8 cellular contexts compared by ENCODE assay signal in genomic region chr12:46459881-46460545, GRCh38.
A peak's percentile ranks its signal among the peaks of the same experiment; 100 is the strongest.
DNase-seq lines count a peak whose midpoint lies in the region; ATAC-seq lines count a peak whose summit lies in the region.

No MANE protein-coding gene starts in this region.

- DNase-seq in SIG-M5 treated with dmso at 0.1 percent for 504 hours (lab: John Stamatoyannopoulos, UW; ENCODE audit: unreplicated experiment) = peak; percentile 82
- no peak for DNase-seq in SIG-M5 (lab: John Stamatoyannopoulos, UW)
- DNase-seq in MV-4-11 (lab: John Stamatoyannopoulos, UW) = peak; percentile 91
- DNase-seq in stimulated activated naive B cell treated with anti-CD40 and anti-IgM and Interleukin-4, amounts not matched to agents 10 μg/mL and 1 μg/mL and 100 μg/mL, for 72 hours = no peak
- no peak for DNase-seq in NCI-H128 (lab: John Stamatoyannopoulos, UW; ENCODE audit: unreplicated experiment)
- no peak for DNase-seq in HAP-1 (ENCODE audit: low spot score in 2 of 2)
- no peak for DNase-seq in middle frontal gyrus (ENCODE audit: extremely low spot score, low spot score)

- in situ Hi-C loops in HAP-1 (cut with MboI; ENCODE audit: low sequenced_read_pairs) = no loop called here

- peak; percentile 70 to 77 for ATAC-seq in stimulated activated naive B cell treated with anti-CD40 and anti-IgM and Interleukin-4, amounts not matched to agents 10 μg/mL and 1 μg/mL and 100 μg/mL, for 72 hours (replicated peaks)

- no peaks in the 10 kb centered on the region for H3K9me3 Mint-ChIP-seq in dendritic cell treated with granulocyte-macrophage colony-stimulating factor and Interleukin-4, amounts not matched to agents 40 ng/mL and 50 ng/mL, for 4 days
- no peaks in the 10 kb centered on the region for H3K9me3 Mint-ChIP-seq in stimulated activated naive B cell treated with anti-CD40 and anti-IgM and Interleukin-4, amounts not matched to agents 10 μg/mL and 1 μg/mL and 100 μg/mL, for 72 hours

- peak overlapping the region; percentile 70 for H3K4me3 Mint-ChIP-seq in dendritic cell treated with granulocyte-macrophage colony-stimulating factor and Interleukin-4, amounts not matched to agents 40 ng/mL and 50 ng/mL, for 4 days
- peak overlapping the region; percentile 87 to 91 for H3K4me3 Mint-ChIP-seq in stimulated activated naive B cell treated with anti-CD40 and anti-IgM and Interleukin-4, amounts not matched to agents 10 μg/mL and 1 μg/mL and 100 μg/mL, for 72 hours

- H3K36me3 Mint-ChIP-seq in dendritic cell treated with granulocyte-macrophage colony-stimulating factor and Interleukin-4, amounts not matched to agents 40 ng/mL and 50 ng/mL, for 4 days (ENCODE audit: low read depth) = no peaks in the 10 kb centered on the region
- H3K36me3 Mint-ChIP-seq in stimulated activated naive B cell treated with anti-CD40 and anti-IgM and Interleukin-4, amounts not matched to agents 10 μg/mL and 1 μg/mL and 100 μg/mL, for 72 hours = no peaks in the 10 kb centered on the region

- peaks cover 48% of the 10 kb centered on the region for H3K4me1 Mint-ChIP-seq in dendritic cell treated with granulocyte-macrophage colony-stimulating factor and Interleukin-4, amounts not matched to agents 40 ng/mL and 50 ng/mL, for 4 days (ENCODE audit: low read depth)
- H3K4me1 Mint-ChIP-seq in stimulated activated naive B cell treated with anti-CD40 and anti-IgM and Interleukin-4, amounts not matched to agents 10 μg/mL and 1 μg/mL and 100 μg/mL, for 72 hours = peaks cover 41 to 63% of the 10 kb centered on the region in 2 donors

- no peak overlapping the region for H3K4me3 ChIP-seq in HAP-1

- H3K9me3 ChIP-seq in HAP-1 = no peaks in the 10 kb centered on the region

- peak overlapping the region; percentile 87 for H3K27ac Mint-ChIP-seq in dendritic cell treated with granulocyte-macrophage colony-stimulating factor and Interleukin-4, amounts not matched to agents 40 ng/mL and 50 ng/mL, for 4 days
- H3K27ac Mint-ChIP-seq in stimulated activated naive B cell treated with anti-CD40 and anti-IgM and Interleukin-4, amounts not matched to agents 10 μg/mL and 1 μg/mL and 100 μg/mL, for 72 hours = peak overlapping the region; percentile 96

- no peaks in the 10 kb centered on the region for H3K4me1 ChIP-seq in HAP-1

- no peaks in the 10 kb centered on the region for H3K36me3 ChIP-seq in HAP-1 (replicated peaks)

- intact Hi-C loops in dendritic cell treated with granulocyte-macrophage colony-stimulating factor and Interleukin-4, amounts not matched to agents 40 ng/mL and 50 ng/mL, for 4 days (cut with micrococcal nuclease) = loop anchor here (10.0 kb wide), 1 partner anchor 255 kb away; no protein-coding TSS in a partner anchor

- no peaks in the 10 kb centered on the region for H3K27me3 Mint-ChIP-seq in dendritic cell treated with granulocyte-macrophage colony-stimulating factor and Interleukin-4, amounts not matched to agents 40 ng/mL and 50 ng/mL, for 4 days
- H3K27me3 Mint-ChIP-seq in stimulated activated naive B cell treated with anti-CD40 and anti-IgM and Interleukin-4, amounts not matched to agents 10 μg/mL and 1 μg/mL and 100 μg/mL, for 72 hours = no peaks in the 10 kb centered on the region

- H3K27me3 ChIP-seq in HAP-1 (ENCODE audit: low read depth) = peaks cover 4% of the 10 kb centered on the region; the same call in 1 of the 2 replicates

Comparison
In these comparisons a context has a peak if more than half of its experiments do, and no peak if none do; other contexts are left out.
1. DNase-seq: peak in SIG-M5 treated with dmso at 0.1 percent for 504 hours (single experiment) and MV-4-11 (single experiment); none in SIG-M5 (single experiment), stimulated activated naive B cell treated with anti-CD40 and anti-IgM and Interleukin-4, amounts not matched to agents 10 μg/mL and 1 μg/mL and 100 μg/mL, for 72 hours (single experiment), NCI-H128 (single experiment), HAP-1 (0 of 2) and middle frontal gyrus (single experiment).